18 cellular contexts compared by ENCODE assay signal in genomic region chr6:7170117-7170732, GRCh38.
DNase-seq lines count a peak whose midpoint lies in the region; ATAC-seq and TF ChIP-seq lines count a peak whose summit lies in the region.
"Had no signal": no experiment of that assay in that cellular context is flagged by ENCODE, and none has a peak within 500 bp of the region (broad histone marks: within the 10 kb centered on the region; RNA-seq: fewer than 3 reads in every experiment).

No MANE protein-coding gene starts in this region.

- H3K36me3 ChIP-seq in heart left ventricle (no peaks in the 10 kb centered on the region), endodermal cell (ENCODE audit: control insufficient read depth, insufficient read depth, low read length) (peaks cover 5% of the 10 kb centered on the region), osteoblast (ENCODE audit: insufficient read depth, low read length) (no peaks in the 10 kb centered on the region), upper lobe of left lung (no peaks in the 10 kb centered on the region)
- H3K36me3 ChIP-seq: brain microvascular endothelial cell, vagina had no signal

- no peak for TF ChIP-seq CTCF in heart left ventricle (IDR thresholded peaks at IDR 0.05)
- TF ChIP-seq CTCF in endodermal cell (conservative IDR thresholded peaks at IDR 0.05) = no peak
- TF ChIP-seq CTCF in osteoblast (IDR thresholded peaks at IDR 0.05; ENCODE audit: extremely low read depth, low read depth, low read length) = no peak
- TF ChIP-seq CTCF in upper lobe of left lung (IDR thresholded peaks at IDR 0.05) = no peak

- H3K79me2 ChIP-seq in osteoblast (ENCODE audit: insufficient read depth, low read length) = peaks cover 92% of the 10 kb centered on the region

- H3K27ac Mint-ChIP-seq in endodermal cell = no peak overlapping the region
- H3K27ac Mint-ChIP-seq: activated CD4-positive, alpha-beta memory T cell treated with anti-CD3 and anti-CD28 coated beads for 36 hours had no signal

- TF ChIP-seq EP300 in upper lobe of left lung (IDR thresholded peaks at IDR 0.05) = no peak

- H3K9me3 ChIP-seq in heart left ventricle = no peaks in the 10 kb centered on the region
- H3K9me3 ChIP-seq in endodermal cell (ENCODE audit: control insufficient read depth, low read length) = no peaks in the 10 kb centered on the region
- no peaks in the 10 kb centered on the region for H3K9me3 ChIP-seq in osteoblast (ENCODE audit: low read depth, low read length)
- H3K9me3 ChIP-seq in upper lobe of left lung = no peaks in the 10 kb centered on the region
- H3K9me3 ChIP-seq: A549, Caco-2, vagina had no signal

- peaks cover 73% of the 10 kb centered on the region for H3K4me1 Mint-ChIP-seq in endodermal cell

- H3K4me3 ChIP-seq in heart left ventricle (no peak overlapping the region), endodermal cell (ENCODE audit: low read length) (no peak overlapping the region), osteoblast (ENCODE audit: insufficient read depth, low read length) (no peak overlapping the region), upper lobe of left lung (no peak overlapping the region)
- H3K4me3 ChIP-seq: A549, vagina had no signal

- H3K36me3 Mint-ChIP-seq in endodermal cell (ENCODE audit: low read depth) = peaks cover 3% of the 10 kb centered on the region
- H3K36me3 Mint-ChIP-seq: activated CD4-positive, alpha-beta memory T cell treated with anti-CD3 and anti-CD28 coated beads for 36 hours had no signal

- no peak overlapping the region for H3K4me3 Mint-ChIP-seq in endodermal cell
- H3K4me3 Mint-ChIP-seq: activated CD4-positive, alpha-beta memory T cell treated with anti-CD3 and anti-CD28 coated beads for 36 hours; effector memory CD8-positive, alpha-beta T cell had no signal

- H3K27me3 ChIP-seq in heart left ventricle (no peaks in the 10 kb centered on the region), endodermal cell (ENCODE audit: control insufficient read depth, insufficient read depth, low read length, poor library complexity, severe bottlenecking) (no peaks in the 10 kb centered on the region), osteoblast (ENCODE audit: insufficient read depth, low read length) (no peaks in the 10 kb centered on the region), upper lobe of left lung (no peaks in the 10 kb centered on the region)
- H3K27me3 ChIP-seq: brain microvascular endothelial cell, foreskin keratinocyte, vagina had no signal

- H2AFZ ChIP-seq in osteoblast (ENCODE audit: low read length) = no peak overlapping the region

- 71 to 81% (median 76%) methylated on average over 5 to 6 of the region's 6 CpGs for WGBS in heart left ventricle, 4 donors
- WGBS in endodermal cell (ENCODE audit: insufficient coverage in 1 of 2, insufficient read length in 1 of 2), 2 experiments = 80 to 95% methylated on average over 2 to 6 of the region's 6 CpGs
- 87 to 88% methylated on average over 6 of the region's 6 CpGs for WGBS in upper lobe of left lung, 2 donors

- peak overlapping the region in 8 of 12 donors; percentile 16 to 67 (median 56) for H3K27ac ChIP-seq in heart left ventricle
- H3K27ac ChIP-seq in endodermal cell (ENCODE audit: low read depth, low read length) = no peak overlapping the region
- peak overlapping the region; percentile 58 for H3K27ac ChIP-seq in osteoblast (ENCODE audit: low read depth, low read length)
- H3K27ac ChIP-seq in upper lobe of left lung = peak overlapping the region; percentile 4 to 76 (median 64)
- H3K27ac ChIP-seq: brain microvascular endothelial cell, foreskin keratinocyte had no signal

- ATAC-seq in heart left ventricle = no peak
- no peak for ATAC-seq in Right ventricle myocardium inferior
- no peak for ATAC-seq in upper lobe of left lung (ENCODE audit: low FRiP score in 2 of 2)
- ATAC-seq: A549; effector memory CD8-positive, alpha-beta T cell had no signal

- no peak overlapping the region for H3K4me2 ChIP-seq in osteoblast (ENCODE audit: insufficient read depth, low read length)
- H3K4me2 ChIP-seq: A549 had no signal

- intact Hi-C loops in heart left ventricle (cut with DNase I) (no loop called here), Right ventricle myocardium inferior (cut with DNase I) (no loop called here)

- peaks cover 21% of the 10 kb centered on the region for H4K20me1 ChIP-seq in osteoblast (ENCODE audit: insufficient read depth, low read length)

- no peak for DNase-seq in heart left ventricle
- no peak for DNase-seq in Right ventricle myocardium inferior (ENCODE audit: missing footprints)
- peak; percentile 43 for DNase-seq in endodermal cell
- DNase-seq in osteoblast (ENCODE audit: insufficient read length, low spot score, missing footprints) = no peak
- no peak for DNase-seq in upper lobe of left lung
- DNase-seq in kidney tubule cell (ENCODE audit: low spot score) = no peak
- no peak for DNase-seq in DMS 273 treated with DMSO at 0.1 percent for 48 hours (lab: John Stamatoyannopoulos, UW)
- DNase-seq in stimulated activated CD4-positive, alpha-beta T cell treated with anti-CD3 and anti-CD28 coated beads, Interleukin-1b, Interleukin-23, amount 100 ng/mL, for 48 hours = no peak
- DNase-seq: activated CD4-positive, alpha-beta memory T cell treated with anti-CD3 and anti-CD28 coated beads for 36 hours; activated effector memory CD4-positive, alpha-beta T cell treated with anti-CD3 and anti-CD28 coated beads, Interleukin-2, amount 50 U/mL, for 16 hours; brain microvascular endothelial cell; Caco-2; effector memory CD8-positive, alpha-beta T cell; foreskin keratinocyte; NCI-H1092; stimulated activated CD4-positive, alpha-beta T cell treated with anti-CD3 and anti-CD28 coated beads, Interleukin-2, amount 100 ng/mL, for 48 hours had no signal

- TF ChIP-seq POLR2A in heart left ventricle (IDR thresholded peaks at IDR 0.05) (no peak), upper lobe of left lung (IDR thresholded peaks at IDR 0.05) (no peak)

- H3K27me3 Mint-ChIP-seq in endodermal cell (ENCODE audit: insufficient read depth) = no peaks in the 10 kb centered on the region
- H3K27me3 Mint-ChIP-seq: activated CD4-positive, alpha-beta memory T cell treated with anti-CD3 and anti-CD28 coated beads for 36 hours; effector memory CD8-positive, alpha-beta T cell had no signal

- no peak overlapping the region for H3K9ac ChIP-seq in endodermal cell (ENCODE audit: extremely low read depth, low read length, poor library complexity, severe bottlenecking)

- H3K4me1 ChIP-seq in heart left ventricle (peaks cover 15 to 99% (median 83%) of the 10 kb centered on the region in 12 donors), endodermal cell (ENCODE audit: control insufficient read depth, insufficient read depth, low read length) (peaks cover 39% of the 10 kb centered on the region), osteoblast (ENCODE audit: insufficient read depth, low read length) (peaks cover 58% of the 10 kb centered on the region), upper lobe of left lung (peaks cover 55 to 66% (median 62%) of the 10 kb centered on the region in 4 donors)

- H3K9me3 Mint-ChIP-seq in endodermal cell = no peaks in the 10 kb centered on the region
- H3K9me3 Mint-ChIP-seq: activated CD4-positive, alpha-beta memory T cell treated with anti-CD3 and anti-CD28 coated beads for 36 hours; effector memory CD8-positive, alpha-beta T cell had no signal
